In the genomic region with DNA sequence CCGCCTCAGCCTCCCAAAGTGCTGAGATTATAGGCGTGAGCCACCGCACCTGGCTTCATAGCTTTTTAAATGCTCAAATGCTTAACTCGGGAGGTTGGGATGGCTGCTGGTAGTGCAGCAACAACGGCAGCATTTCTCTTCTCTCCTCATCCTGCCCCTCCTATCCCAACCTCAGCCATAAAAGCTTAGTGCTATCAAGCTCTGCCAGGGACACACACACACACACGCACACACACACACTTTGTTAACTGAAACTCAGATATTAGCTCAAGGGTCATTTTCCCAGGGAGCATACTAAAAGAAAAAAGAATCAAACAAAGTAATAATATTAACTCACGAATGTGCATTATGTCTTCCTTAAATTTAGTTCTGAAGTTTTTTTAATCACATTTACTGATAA, we compare ENCODE assay signal across 25 cellular contexts.
"Had no signal": no experiment of that assay in that cellular context is flagged by ENCODE, and none has a peak within 500 bp of the region (broad histone marks: within the 10 kb centered on the region; RNA-seq: fewer than 3 reads in every experiment).

No MANE protein-coding gene starts in this region.

- H3K4me3 ChIP-seq: adrenal gland, body of pancreas, gastrocnemius medialis had no signal

- H3K36me3 ChIP-seq: adrenal gland, gastrocnemius medialis, WERI-Rb-1 had no signal

- H3K4me1 ChIP-seq: adrenal gland, body of pancreas, gastrocnemius medialis had no signal

- ATAC-seq: activated CD4-positive, CD25-positive, alpha-beta regulatory T cell treated with anti-CD3 and anti-CD28 coated beads, Interleukin-2, amount 50 U/mL, for 24 hours; activated CD8-positive, alpha-beta memory T cell treated with anti-CD3 and anti-CD28 coated beads, Interleukin-2, amount 10 ng/mL, durations not matched to agents 7 days and 5 days; activated CD8-positive, alpha-beta T cell treated with anti-CD3 and anti-CD28 coated beads, Interleukin-2, amount 10 ng/mL, durations not matched to agents 7 days and 5 days; activated naive CD8-positive, alpha-beta T cell treated with anti-CD3 and anti-CD28 coated beads, Interleukin-2, amount 50 U/mL, for 24 hours; body of pancreas; esophagus mucosa; gastrocnemius medialis had no signal

- DNase-seq: activated B cell treated with CpG ODN at 0.5 μM for 24 hours; activated CD4-positive, alpha-beta memory T cell treated with anti-CD3 and anti-CD28 coated beads for 36 hours; activated CD4-positive, alpha-beta T cell treated with anti-CD3 and anti-CD28 coated beads, Interleukin-2, amount 10 ng/mL, durations not matched to agents 24 days and 14 days; activated CD8-positive, alpha-beta memory T cell treated with anti-CD3 and anti-CD28 coated beads, Interleukin-2, amount 10 ng/mL, durations not matched to agents 7 days and 5 days; activated CD8-positive, alpha-beta memory T cell treated with anti-CD3 and anti-CD28 coated beads, Interleukin-2, amount 50 U/mL, for 4 hours; activated CD8-positive, alpha-beta T cell treated with anti-CD3 and anti-CD28 coated beads, Interleukin-2, amount 10 ng/mL, durations not matched to agents 7 days and 5 days; activated effector memory CD4-positive, alpha-beta T cell treated with anti-CD3 and anti-CD28 coated beads, Interleukin-2, amount 50 U/mL, for 16 hours; activated naive CD4-positive, alpha-beta T cell treated with anti-CD3 and anti-CD28 coated beads for 36 hours; activated naive CD8-positive, alpha-beta T cell treated with anti-CD3 and anti-CD28 coated beads for 36 hours; activated naive CD8-positive, alpha-beta T cell treated with anti-CD3 and anti-CD28 coated beads, Interleukin-2, amount 50 U/mL, for 24 hours; activated T-cell treated with anti-CD3 and anti-CD28 coated beads, Interleukin-2, amount 50 U/mL, for 1 hour; activated T-cell treated with anti-CD3 and anti-CD28 coated beads, Interleukin-2, amount 50 U/mL, for 48 hours; adrenal gland; amygdala; aorta; body of pancreas; caudate nucleus; effector CD8-positive, alpha-beta T cell; foreskin fibroblast; gastrocnemius medialis; glutamatergic neuron; T-helper 2 cell; WERI-Rb-1 had no signal

- H3K27ac ChIP-seq: adrenal gland, body of pancreas, gastrocnemius medialis, WERI-Rb-1 had no signal

- H3K9me3 ChIP-seq: adrenal gland, body of pancreas, gastrocnemius medialis had no signal

- H3K27me3 ChIP-seq: adrenal gland, body of pancreas, gastrocnemius medialis had no signal
